In genomic region chr5:157284458-157285212, GRCh38 we compare ENCODE assay signal across 21 cellular contexts. TPM values are rescaled to one million over a fixed set of nuclear protein-coding genes. Genes with fewer than 3 reads are reported as not detected.
DNase-seq lines count a peak whose midpoint lies in the region; ATAC-seq, FAIRE-seq and TF ChIP-seq lines count a peak whose summit lies in the region.
"Had no signal": no experiment of that assay in that cellular context is flagged by ENCODE, and none has a peak within 500 bp of the region (broad histone marks: within the 10 kb centered on the region; RNA-seq: fewer than 3 reads in every experiment).

No MANE protein-coding gene starts in this region.

- ATAC-seq in stimulated activated naive CD8-positive, alpha-beta T cell treated with anti-CD3 and anti-CD28 coated beads, Interleukin-15, Interleukin-2, amounts not matched to agents 100 U/mL and 50 U/mL, for 24 hours, result no peak
- no peak for ATAC-seq in activated T-helper 17 cell treated with anti-CD3 and anti-CD28 coated beads, Interleukin-2, amount 50 U/mL, for 72 hours (replicated peaks)
- no peak for ATAC-seq in HG02840 (IDR thresholded peaks at IDR 0.05; ENCODE audit: low FRiP score, unreplicated experiment)
- ATAC-seq: foreskin keratinocyte, mucosa of descending colon, sciatic nerve had no signal

- no peak for FAIRE-seq in kidney (lab: Jason Lieb, UNC)

- peaks cover 68% of the 10 kb centered on the region for H3K36me3 Mint-ChIP-seq in stimulated activated naive CD8-positive, alpha-beta T cell treated with anti-CD3 and anti-CD28 coated beads, Interleukin-15, Interleukin-2, amounts not matched to agents 100 ng/mL and 50 ng/mL, for 24 hours (ENCODE audit: low read depth)
- peaks cover 64% of the 10 kb centered on the region for H3K36me3 Mint-ChIP-seq in activated T-helper 17 cell treated with anti-CD3 and anti-CD28 coated beads, Interleukin-2, amount 50 U/mL, for 72 hours (ENCODE audit: low read depth)

- H3K4me1 Mint-ChIP-seq in stimulated activated naive CD8-positive, alpha-beta T cell treated with anti-CD3 and anti-CD28 coated beads, Interleukin-15, Interleukin-2, amounts not matched to agents 100 ng/mL and 50 ng/mL, for 24 hours (ENCODE audit: low read depth), result peaks cover 93% of the 10 kb centered on the region
- peaks cover 69% of the 10 kb centered on the region for H3K4me1 Mint-ChIP-seq in activated T-helper 17 cell treated with anti-CD3 and anti-CD28 coated beads, Interleukin-2, amount 50 U/mL, for 72 hours

- no peaks in the 10 kb centered on the region for H3K9me3 ChIP-seq in kidney (ENCODE audit: control insufficient read depth in 1 of 2, low read length in 2 of 2)
- H3K9me3 ChIP-seq: mucosa of descending colon, SJCRH30 had no signal

- peaks cover 9% of the 10 kb centered on the region for H3K9me3 Mint-ChIP-seq in stimulated activated naive CD8-positive, alpha-beta T cell treated with anti-CD3 and anti-CD28 coated beads, Interleukin-15, Interleukin-2, amounts not matched to agents 100 ng/mL and 50 ng/mL, for 24 hours
- no peaks in the 10 kb centered on the region for H3K9me3 Mint-ChIP-seq in activated T-helper 17 cell treated with anti-CD3 and anti-CD28 coated beads, Interleukin-2, amount 50 U/mL, for 72 hours

- H3K4me3 ChIP-seq in kidney (ENCODE audit: low read length in 2 of 2), result no peak overlapping the region
- H3K4me3 ChIP-seq: mucosa of descending colon, SJCRH30 had no signal

- TF ChIP-seq CTCF in kidney (IDR thresholded peaks at IDR 0.05; ENCODE audit: borderline replicate concordance, extremely low read depth, insufficient read depth), result no peak

- peaks cover 3 to 13% of the 10 kb centered on the region in 2 donors for H3K36me3 ChIP-seq in kidney (ENCODE audit: control insufficient read depth in 1 of 2, insufficient read depth in 2 of 2, low read length in 2 of 2)
- H3K36me3 ChIP-seq: SJCRH30 had no signal

- H3K27ac ChIP-seq in kidney (ENCODE audit: low read depth in 2 of 2, low read length in 2 of 2), result peak overlapping the region; percentile 85 to 89
- H3K27ac ChIP-seq: epithelial cell of prostate, foreskin keratinocyte, KMS-11, SJCRH30 had no signal

- intact Hi-C loops in kidney (cut with DNase I), result no loop called here

- no peak overlapping the region for H3K4me3 Mint-ChIP-seq in stimulated activated naive CD8-positive, alpha-beta T cell treated with anti-CD3 and anti-CD28 coated beads, Interleukin-15, Interleukin-2, amounts not matched to agents 100 ng/mL and 50 ng/mL, for 24 hours
- H3K4me3 Mint-ChIP-seq in activated T-helper 17 cell treated with anti-CD3 and anti-CD28 coated beads, Interleukin-2, amount 50 U/mL, for 72 hours, result peak overlapping the region; percentile 63

- H3K27ac Mint-ChIP-seq in stimulated activated naive CD8-positive, alpha-beta T cell treated with anti-CD3 and anti-CD28 coated beads, Interleukin-15, Interleukin-2, amounts not matched to agents 100 ng/mL and 50 ng/mL, for 24 hours, result peak overlapping the region; percentile 57
- peak overlapping the region; percentile 41 for H3K27ac Mint-ChIP-seq in activated T-helper 17 cell treated with anti-CD3 and anti-CD28 coated beads, Interleukin-2, amount 50 U/mL, for 72 hours

- H3K9ac ChIP-seq in kidney (ENCODE audit: low read length in 2 of 2), result peak overlapping the region in 1 of 2 donors; percentile 35
- H3K9ac ChIP-seq: KMS-11 had no signal

- no peak for DNase-seq in stimulated activated naive CD8-positive, alpha-beta T cell treated with anti-CD3 and anti-CD28 coated beads, Interleukin-15, Interleukin-2, amounts not matched to agents 100 U/mL and 50 U/mL, for 24 hours
- DNase-seq in kidney (no peak), SIG-M5 (lab: John Stamatoyannopoulos, UW) (no peak), OCI-M1 (lab: John Stamatoyannopoulos, UW) (no peak)
- DNase-seq: activated naive CD4-positive, alpha-beta T cell treated with Interleukin-2 at 50 U/mL for 16 hours; cortex of kidney; foreskin keratinocyte; HCEC 1CT; mucosa of descending colon; NCI-H1092; NCI-H2081 treated with DMSO at 0.1 percent for 48 hours; NCI-H510A treated with DMSO at 0.1 percent for 48 hours; occipital lobe; SJCRH30; T-helper 9 cell had no signal

- H3K4me1 ChIP-seq in kidney (ENCODE audit: control insufficient read depth in 1 of 2, insufficient read depth in 1 of 2, low read depth in 1 of 2, low read length in 2 of 2), result peaks cover 38 to 59% of the 10 kb centered on the region in 2 donors
- H3K4me1 ChIP-seq: foreskin keratinocyte, SJCRH30 had no signal

- no peaks in the 10 kb centered on the region for H3K27me3 Mint-ChIP-seq in stimulated activated naive CD8-positive, alpha-beta T cell treated with anti-CD3 and anti-CD28 coated beads, Interleukin-15, Interleukin-2, amounts not matched to agents 100 ng/mL and 50 ng/mL, for 24 hours
- no peaks in the 10 kb centered on the region for H3K27me3 Mint-ChIP-seq in activated T-helper 17 cell treated with anti-CD3 and anti-CD28 coated beads, Interleukin-2, amount 50 U/mL, for 72 hours

RNA-seq across cellular contexts. Expression of gene CYFIP2, which starts 18.7 kb away (rescaled TPM):
- total RNA-seq in activated T-helper 17 cell treated with anti-CD3 and anti-CD28 coated beads, Interleukin-2, amount 50 U/mL, for 72 hours, result 100 to 1,000 TPM; 269 to 291 TPM
- total RNA-seq in kidney, result 128 TPM
- 217 TPM for polyA plus RNA-seq in kidney (ENCODE audit: insufficient read depth, low read depth, low replicate concordance)
